Comparison of ENCODE assay signal across 22 cellular contexts in genomic region chr2:4533806-4534205, GRCh38.
"Had no signal": no experiment of that assay in that cellular context is flagged by ENCODE, and none has a peak within 500 bp of the region (broad histone marks: within the 10 kb centered on the region; RNA-seq: fewer than 3 reads in every experiment).

No MANE protein-coding gene starts in this region.

- H3K36me3 ChIP-seq: breast epithelium, esophagus squamous epithelium, left lung, lower lobe of right lung, spleen, transverse colon had no signal

- H3K9me3 ChIP-seq: breast epithelium, left lung, lower lobe of right lung had no signal

- H3K4me3 ChIP-seq: breast epithelium, esophagus squamous epithelium, left lung, lower lobe of right lung, spleen, transverse colon had no signal

- FAIRE-seq: islet of Langerhans, urothelium cell line had no signal

- H3K27me3 Mint-ChIP-seq: activated CD4-positive, alpha-beta T cell treated with anti-CD3 and anti-CD28 coated beads for 36 hours had no signal

- H3K27ac ChIP-seq: breast epithelium, esophagus squamous epithelium, left lung, lower lobe of right lung, spleen, transverse colon had no signal

- H3K9me3 Mint-ChIP-seq: endodermal cell had no signal

- H3K4me1 ChIP-seq: breast epithelium, esophagus squamous epithelium, left lung, lower lobe of right lung, spleen, transverse colon had no signal

- H3K4me1 Mint-ChIP-seq: activated CD4-positive, alpha-beta T cell treated with anti-CD3 and anti-CD28 coated beads for 36 hours; natural killer cell had no signal

- H3K27ac Mint-ChIP-seq: activated CD4-positive, alpha-beta T cell treated with anti-CD3 and anti-CD28 coated beads for 36 hours; activated naive CD4-positive, alpha-beta T cell treated with anti-CD3 and anti-CD28 coated beads, Interleukin-2, amount 50 U/mL, for 72 hours; activated T-cell treated with anti-CD3 and anti-CD28 coated beads, Interleukin-2, amount 50 U/mL, for 72 hours; endodermal cell; natural killer cell had no signal

- H3K4me3 Mint-ChIP-seq: activated CD4-positive, alpha-beta T cell treated with anti-CD3 and anti-CD28 coated beads for 36 hours; activated T-cell treated with anti-CD3 and anti-CD28 coated beads, Interleukin-2, amount 50 U/mL, for 72 hours; endodermal cell; natural killer cell had no signal

- H3K27me3 ChIP-seq: breast epithelium, esophagus squamous epithelium, left lung, spleen, transverse colon had no signal

- ATAC-seq: activated CD4-positive, alpha-beta T cell treated with anti-CD3 and anti-CD28 coated beads for 36 hours; activated naive CD4-positive, alpha-beta T cell treated with anti-CD3 and anti-CD28 coated beads, Interleukin-2, amount 50 U/mL, for 72 hours; activated T-cell treated with anti-CD3 and anti-CD28 coated beads, Interleukin-2, amount 50 U/mL, for 72 hours; left lung; lower lobe of right lung; natural killer cell; right cardiac atrium had no signal

- H3K36me3 Mint-ChIP-seq: activated naive CD4-positive, alpha-beta T cell treated with anti-CD3 and anti-CD28 coated beads, Interleukin-2, amount 50 U/mL, for 72 hours; natural killer cell had no signal

- DNase-seq: activated CD4-positive, alpha-beta T cell treated with anti-CD3 and anti-CD28 coated beads for 36 hours; activated CD4-positive, alpha-beta T cell treated with anti-CD3 and anti-CD28 coated beads, Interleukin-2, amount 50 U/mL, for 4 hours; activated CD4-positive, CD25-positive, alpha-beta regulatory T cell; activated naive CD4-positive, alpha-beta T cell; activated T-cell treated with anti-CD3 and anti-CD28 coated beads for 4 hours; activated T-cell treated with anti-CD3 and anti-CD28 coated beads, Interleukin-2, amount 50 U/mL, for 72 hours; central memory CD4-positive, alpha-beta T cell; endodermal cell; esophagus squamous epithelium; foreskin melanocyte; left lung; lower lobe of right lung; mesenchymal stem cell; natural killer cell; right cardiac atrium; spleen; stimulated activated naive CD4-positive, alpha-beta T cell treated with Interleukin-2 at 50 U/mL for 16 hours; transverse colon had no signal
